8 cellular contexts compared by ENCODE assay signal in the genomic region with DNA sequence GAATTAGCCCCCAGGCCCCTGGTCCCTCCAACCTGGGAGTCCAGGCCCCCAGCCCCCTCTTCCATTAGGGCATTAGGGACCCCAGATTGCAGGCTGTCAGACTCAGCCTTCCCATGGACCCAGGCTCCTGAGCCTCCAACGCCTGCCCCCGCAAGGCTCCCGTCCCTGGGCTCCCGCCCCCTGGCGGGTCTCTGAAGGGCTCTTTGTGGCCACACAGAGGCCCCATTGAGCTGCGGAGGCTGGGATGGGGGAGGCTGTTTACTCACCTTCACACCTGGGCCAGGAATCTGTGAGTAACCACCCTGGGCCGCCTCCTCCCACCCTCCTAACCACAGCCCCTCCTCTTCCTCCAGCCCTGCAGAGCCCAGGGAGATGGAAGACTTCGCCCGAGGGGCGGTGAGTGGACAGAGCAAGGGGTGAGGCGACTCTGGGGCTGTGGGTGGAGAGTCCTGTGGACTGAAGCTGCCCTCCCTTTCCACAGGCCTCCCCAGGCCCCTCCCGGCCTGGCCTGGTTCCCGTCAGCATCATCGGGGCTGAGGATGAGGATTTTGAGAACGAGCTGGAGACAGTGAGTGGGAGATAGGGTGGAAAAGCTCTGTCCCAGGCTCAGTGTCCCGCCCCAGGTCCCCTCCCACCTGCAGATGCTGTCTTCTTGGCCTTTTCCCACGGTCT. TPM values are rescaled to one million over a fixed set of nuclear protein-coding genes. Genes with fewer than 3 reads are reported as not detected.
DNase-seq lines count a peak whose midpoint lies in the region; ATAC-seq and TF ChIP-seq lines count a peak whose summit lies in the region.

No MANE protein-coding gene starts in this region.

- TF ChIP-seq CTCF in CD4-positive, alpha-beta T cell (IDR thresholded peaks at IDR 0.05), result peak; percentile 54
- TF ChIP-seq CTCF in Loucy (conservative IDR thresholded peaks at IDR 0.05; ENCODE audit: low read length) (peak; percentile 55), fibroblast of mammary gland (conservative IDR thresholded peaks at IDR 0.05; ENCODE audit: control insufficient read depth, insufficient read depth, low read depth, low read length) (no peak)

- H3K27me3 ChIP-seq in CD4-positive, alpha-beta T cell (ENCODE audit: control insufficient read depth, insufficient read depth, low read length), result no peaks in the 10 kb centered on the region
- H3K27me3 ChIP-seq in Loucy (ENCODE audit: insufficient read depth, low read length, poor library complexity, severe bottlenecking), result no peaks in the 10 kb centered on the region

- H3K9me2 ChIP-seq in Loucy (replicated peaks; ENCODE audit: low read depth, low read length), result no peaks in the 10 kb centered on the region

- H4K20me1 ChIP-seq in Loucy (ENCODE audit: insufficient read depth, low read length, poor library complexity, severe bottlenecking), result peaks cover 29% of the 10 kb centered on the region

- H2AFZ ChIP-seq in Loucy (ENCODE audit: low read length), result no peak overlapping the region

- peak; percentile 66 for ATAC-seq in CD4-positive, alpha-beta T cell (ENCODE audit: poor library complexity)
- ATAC-seq in GM19452 (IDR thresholded peaks at IDR 0.05; ENCODE audit: unreplicated experiment), result no peak
- no peak for ATAC-seq in GM19455 (IDR thresholded peaks at IDR 0.05; ENCODE audit: unreplicated experiment)

- POLR2A ChIA-PET in CD4-positive, alpha-beta T cell (lab: Charles Lee), result interaction anchor here (0.6 to 12.4 kb wide), 15 partner anchors 9 to 539 kb away, joined by 3 to 465 read pairs (median 21); a partner anchor contains a TSS

- H3F3A ChIP-seq in Loucy (ENCODE audit: low read depth), result no peaks in the 10 kb centered on the region; the same call in 1 of the 2 replicates

- H3K27ac ChIP-seq in CD4-positive, alpha-beta T cell (ENCODE audit: low read depth, low read length), result peak overlapping the region; percentile 96

- peak overlapping the region; percentile 87 for H3K4me2 ChIP-seq in Loucy (ENCODE audit: low read depth, low read length, poor library complexity, severe bottlenecking)

- peak overlapping the region; percentile 90 for H3K4me3 Mint-ChIP-seq in CD4-positive, alpha-beta T cell

- CTCF ChIA-PET in CD4-positive, alpha-beta T cell (lab: Charles Lee), result interaction anchor here (0.6 to 8.8 kb wide), 9 partner anchors 14 to 71 kb away, joined by 3 to 119 read pairs (median 7); a partner anchor contains a TSS

- H3K9me3 ChIP-seq in CD4-positive, alpha-beta T cell (ENCODE audit: control insufficient read depth, low read length), result no peaks in the 10 kb centered on the region
- H3K9me3 ChIP-seq in Loucy (ENCODE audit: insufficient read depth, low read depth, low read length), result no peaks in the 10 kb centered on the region

- H3K36me3 ChIP-seq in Loucy (ENCODE audit: insufficient read depth, low read length), result peaks cover 11% of the 10 kb centered on the region; the same call in 1 of the 2 replicates

- H3K4me1 ChIP-seq in Loucy (ENCODE audit: insufficient read depth, low read length, poor library complexity, severe bottlenecking), result peaks cover 54% of the 10 kb centered on the region

- peak overlapping the region; percentile 74 for H3K4me3 ChIP-seq in Loucy (ENCODE audit: low read length, poor library complexity, severe bottlenecking)
- H3K4me3 ChIP-seq in fibroblast of mammary gland (ENCODE audit: control insufficient read depth, low read depth, low read length), result no peak overlapping the region

- no peaks in the 10 kb centered on the region for H3K9me3 Mint-ChIP-seq in CD4-positive, alpha-beta T cell

- DNase-seq in CD4-positive, alpha-beta T cell, result peak; percentile 61 to 90 (median 86)
- DNase-seq in activated CD8-positive, alpha-beta memory T cell treated with anti-CD3 and anti-CD28 coated beads, Interleukin-2, amount 50 U/mL, for 24 hours (ENCODE audit: extremely low read depth), result peak; percentile 72
- DNase-seq in fibroblast of mammary gland (ENCODE audit: low read depth) (peak; percentile 20), dermis blood vessel endothelial cell (no peak)
- DNase-seq in stimulated activated CD4-positive, alpha-beta T cell treated with anti-CD3 and anti-CD28 coated beads, Interleukin-15, amount 100 ng/mL, for 1 hour (ENCODE audit: low read depth in 1 of 2, low spot score in 1 of 2), result peak; percentile 71 to 78

- H3K79me2 ChIP-seq in Loucy (ENCODE audit: insufficient read depth, low read length), result peaks cover 71% of the 10 kb centered on the region

- H3K36me3 Mint-ChIP-seq in CD4-positive, alpha-beta T cell (ENCODE audit: low read depth), result peaks cover 92% of the 10 kb centered on the region

- no peaks in the 10 kb centered on the region for H3K27me3 Mint-ChIP-seq in CD4-positive, alpha-beta T cell

- peaks cover 71% of the 10 kb centered on the region for H3K4me1 Mint-ChIP-seq in CD4-positive, alpha-beta T cell (ENCODE audit: low read depth)

- intact Hi-C loops in CD4-positive, alpha-beta T cell (cut with DNase I, micrococcal nuclease), result loop anchor here (1.0 to 10.0 kb wide), 8 partner anchors 13 to 333 kb away; a partner anchor contains a TSS

- peak overlapping the region; percentile 77 for H3K9ac ChIP-seq in Loucy (ENCODE audit: low read depth, low read length, poor library complexity, severe bottlenecking)

- peak overlapping the region; percentile 98 for H3K27ac Mint-ChIP-seq in CD4-positive, alpha-beta T cell

RNA-seq across cellular contexts. Expression of a gene that starts 4.9 kb away (rescaled TPM):
- 1,000 to 10,000 TPM; 1,019 to 1,047 TPM for total RNA-seq in CD4-positive, alpha-beta T cell
- 53.8 and 69.4 TPM in 2 replicates for total RNA-seq in dermis blood vessel endothelial cell

RNA-seq across cellular contexts. Expression of a gene that starts 10.8 kb away (rescaled TPM):
- total RNA-seq in CD4-positive, alpha-beta T cell, result 1 to 10 TPM; 3.7 to 3.8 TPM
- 0.09 and 0.34 TPM in 2 replicates for total RNA-seq in dermis blood vessel endothelial cell

RNA-seq across cellular contexts. Expression of a gene that starts 27.8 kb away (rescaled TPM):
- total RNA-seq in CD4-positive, alpha-beta T cell, result 1,000 to 10,000 TPM; 3,668 to 3,697 TPM
- total RNA-seq in dermis blood vessel endothelial cell, result 1,021 and 1,770 TPM in 2 replicates

RNA-seq across cellular contexts. Expression of a gene that starts 40.4 kb away (rescaled TPM):
- total RNA-seq in CD4-positive, alpha-beta T cell, result 1 to 10 TPM; 7.7 to 8.9 TPM
- not detected in 2 replicates for total RNA-seq in dermis blood vessel endothelial cell

RNA-seq across cellular contexts. Expression of a gene that starts 43.0 kb away (rescaled TPM):
- not detected for total RNA-seq in CD4-positive, alpha-beta T cell
- not detected in 2 replicates for total RNA-seq in dermis blood vessel endothelial cell

Comparison
In these comparisons a context has a peak if more than half of its experiments do, and no peak if none do; other contexts are left out.
1. RNA of a gene that starts 4.9 kb away (total RNA-seq): 1,019 to 1,047 TPM in CD4-positive, alpha-beta T cell; 53.8 to 69.4 TPM in dermis blood vessel endothelial cell; every median in the first group is over 10 times any median in the second.